Comparison of ENCODE assay signal across 21 cellular contexts in genomic region chr13:114202581-114202980, GRCh38. TPM values are rescaled to one million over a fixed set of nuclear protein-coding genes. Genes with fewer than 3 reads are reported as not detected.
A peak's percentile ranks its signal among the peaks of the same experiment; 100 is the strongest.
DNase-seq lines count a peak whose midpoint lies in the region; ATAC-seq, FAIRE-seq and TF ChIP-seq lines count a peak whose summit lies in the region.
"Had no signal": no experiment of that assay in that cellular context is flagged by ENCODE, and none has a peak within 500 bp of the region (broad histone marks: within the 10 kb centered on the region; RNA-seq: fewer than 3 reads in every experiment).

No MANE protein-coding gene starts in this region.

- H4K20me1 ChIP-seq in GM23338 (replicated peaks; ENCODE audit: insufficient read depth) = no peaks in the 10 kb centered on the region

- TF ChIP-seq POLR2A in GM12892 (IDR thresholded peaks at IDR 0.05; ENCODE audit: low read depth, low read length) = no peak

- no peak for ATAC-seq in activated T-cell treated with anti-CD3 and anti-CD28 coated beads, Interleukin-2, amount 50 U/mL, for 72 hours (replicated peaks in 1 of 2)
- no peak for ATAC-seq in GM23338
- ATAC-seq in memory B cell (ENCODE audit: low read depth) = no peak
- ATAC-seq in GM21367 (IDR thresholded peaks at IDR 0.05; ENCODE audit: unreplicated experiment) = no peak
- ATAC-seq: HCT116, K562 had no signal

- H3F3A ChIP-seq in GM23338 (replicated peaks; ENCODE audit: low read depth) = 0 out of 2 replicates have a peak, but pooled peaks cover 8% of the 10 kb centered on the region

- H2AFZ ChIP-seq in GM23338 = peak overlapping the region; percentile 28; the same call in 1 of the 2 replicates

- H3K4me2 ChIP-seq in GM23338 = no peak overlapping the region

- H3K27ac Mint-ChIP-seq in activated T-cell treated with anti-CD3 and anti-CD28 coated beads, Interleukin-2, amount 50 U/mL, for 72 hours = peak overlapping the region; percentile 9
- H3K27ac Mint-ChIP-seq in GM23338 = no peak overlapping the region
- H3K27ac Mint-ChIP-seq in memory B cell = peak overlapping the region; percentile 36

- H3K4me3 Mint-ChIP-seq in activated T-cell treated with anti-CD3 and anti-CD28 coated beads, Interleukin-2, amount 50 U/mL, for 72 hours = no peak overlapping the region
- no peak overlapping the region for H3K4me3 Mint-ChIP-seq in GM23338
- H3K4me3 Mint-ChIP-seq in memory B cell = no peak overlapping the region

- 0 out of 2 replicates have a peak, but pooled peaks cover 5% of the 10 kb centered on the region for H3K9me2 ChIP-seq in GM23338 (ENCODE audit: insufficient read depth)

- peaks cover 3% of the 10 kb centered on the region in 2 donors for H3K9me3 Mint-ChIP-seq in activated T-cell treated with anti-CD3 and anti-CD28 coated beads, Interleukin-2, amount 50 U/mL, for 72 hours
- H3K9me3 Mint-ChIP-seq in GM23338 (peaks cover 19% of the 10 kb centered on the region), memory B cell (no peaks in the 10 kb centered on the region)
- H3K9me3 Mint-ChIP-seq: CD4-positive, alpha-beta memory T cell had no signal

- H3K36me3 ChIP-seq in GM23338 (ENCODE audit: insufficient read depth) = no peaks in the 10 kb centered on the region
- H3K36me3 ChIP-seq: BE2C had no signal

- no peak for TF ChIP-seq CTCF in GM23338 (conservative IDR thresholded peaks at IDR 0.05; ENCODE audit: low read depth in 2 of 2)

- DNase-seq in activated T-cell treated with anti-CD3 and anti-CD28 coated beads, Interleukin-2, amount 50 U/mL, for 72 hours = no peak
- DNase-seq in activated T-cell treated with anti-CD3 and anti-CD28 coated beads, Interleukin-2, amount 50 U/mL, for 48 hours = no peak
- DNase-seq in GM23338 (ENCODE audit: low spot score) (no peak), memory B cell (ENCODE audit: low spot score in 2 of 2) (no peak), epidermal melanocyte (ENCODE audit: insufficient read length, low spot score) (no peak), GM12892 (ENCODE audit: insufficient read length) (no peak)
- DNase-seq: BE2C; C1 segment of cervical spinal cord; CD4-positive, alpha-beta memory T cell; DMS153; DMS79; GF-D8; GOT3; H7; IMR-90 had no signal

- no peaks in the 10 kb centered on the region for H3K27me3 Mint-ChIP-seq in activated T-cell treated with anti-CD3 and anti-CD28 coated beads, Interleukin-2, amount 50 U/mL, for 72 hours (ENCODE audit: low read depth)
- H3K27me3 Mint-ChIP-seq in GM23338 (ENCODE audit: insufficient read depth, low read depth, poor library complexity) (peaks cover 14% of the 10 kb centered on the region), memory B cell (peaks cover 1% of the 10 kb centered on the region)
- H3K27me3 Mint-ChIP-seq: CD4-positive, alpha-beta memory T cell had no signal

- H3K27me3 ChIP-seq in GM23338 (ENCODE audit: insufficient read depth) = peaks cover 17% of the 10 kb centered on the region
- H3K27me3 ChIP-seq: BE2C had no signal

- H3K27ac ChIP-seq in GM23338 (ENCODE audit: low read depth) = no peak overlapping the region

- H3K4me1 Mint-ChIP-seq in activated T-cell treated with anti-CD3 and anti-CD28 coated beads, Interleukin-2, amount 50 U/mL, for 72 hours (ENCODE audit: low read depth) = peaks cover 32% of the 10 kb centered on the region
- H3K4me1 Mint-ChIP-seq in GM23338 (peaks cover 12% of the 10 kb centered on the region), memory B cell (peaks cover 3% of the 10 kb centered on the region)

- FAIRE-seq in GM12892 (lab: Jason Lieb, UNC) = no peak
- FAIRE-seq: GM19239, HTR-8/SVneo, K562 had no signal

- no peaks in the 10 kb centered on the region for H3K79me2 ChIP-seq in GM23338 (replicated peaks; ENCODE audit: insufficient read depth)

- H3K4me1 ChIP-seq in GM23338 (ENCODE audit: insufficient read depth) = peaks cover 15% of the 10 kb centered on the region
- H3K4me1 ChIP-seq: BE2C had no signal

- H3K4me3 ChIP-seq in GM23338 = no peak overlapping the region
- H3K4me3 ChIP-seq: K562 had no signal

- H3K36me3 Mint-ChIP-seq in activated T-cell treated with anti-CD3 and anti-CD28 coated beads, Interleukin-2, amount 50 U/mL, for 72 hours (ENCODE audit: insufficient read depth in 2 of 2) = peaks cover 1 to 2% of the 10 kb centered on the region in 2 donors
- H3K36me3 Mint-ChIP-seq in GM23338 (ENCODE audit: low read depth) (peaks cover 10% of the 10 kb centered on the region; the same call in 2 of the 3 replicates), memory B cell (no peaks in the 10 kb centered on the region)
- H3K36me3 Mint-ChIP-seq: CD4-positive, alpha-beta memory T cell had no signal

TF ChIP-seq in GM23338, 12 proteins besides CTCF, POLR2A, EP300 and RAD21 (continues in another document):
- TF ChIP-seq EZH2 (IDR thresholded peaks at IDR 0.05; ENCODE audit: low read depth, unreplicated experiment) (no peak), JUNB (IDR thresholded peaks at IDR 0.05; ENCODE audit: unreplicated experiment) (no peak), POLR2AphosphoS5 (IDR thresholded peaks at IDR 0.05; ENCODE audit: low read depth) (no peak), ZNF331 (CRISPR knock-in tag; IDR thresholded peaks at IDR 0.05; ENCODE audit: low read depth) (no peak), REST (IDR thresholded peaks at IDR 0.05; ENCODE audit: unreplicated experiment) (no peak)
- TF ChIP-seq, protein P1, sequence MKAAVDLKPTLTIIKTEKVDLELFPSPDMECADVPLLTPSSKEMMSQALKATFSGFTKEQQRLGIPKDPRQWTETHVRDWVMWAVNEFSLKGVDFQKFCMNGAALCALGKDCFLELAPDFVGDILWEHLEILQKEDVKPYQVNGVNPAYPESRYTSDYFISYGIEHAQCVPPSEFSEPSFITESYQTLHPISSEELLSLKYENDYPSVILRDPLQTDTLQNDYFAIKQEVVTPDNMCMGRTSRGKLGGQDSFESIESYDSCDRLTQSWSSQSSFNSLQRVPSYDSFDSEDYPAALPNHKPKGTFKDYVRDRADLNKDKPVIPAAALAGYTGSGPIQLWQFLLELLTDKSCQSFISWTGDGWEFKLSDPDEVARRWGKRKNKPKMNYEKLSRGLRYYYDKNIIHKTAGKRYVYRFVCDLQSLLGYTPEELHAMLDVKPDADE (IDR thresholded peaks at IDR 0.05) = no peak

RNA-seq across cellular contexts. Expression of gene CFAP97D2, which starts 23.5 kb away (rescaled TPM):
- 1 to 10 TPM in 1 of 2 donors, under 1 TPM in 1; 0.36 to 1.1 TPM for total RNA-seq in activated T-cell treated with anti-CD3 and anti-CD28 coated beads, Interleukin-2, amount 50 U/mL, for 72 hours
- not detected in 2 replicates for total RNA-seq in GM23338 (2014; rRNA removed; shearing (Covaris generic))
- polyA plus RNA-seq in GM23338 (2016; fragmentation: Nextera tagmentation; extraction: Ambion mirVana) = not detected in 2 replicates
- polyA plus RNA-seq in GM12892 (2012; ENCODE audit: missing spikeins) = not detected
- total RNA-seq: A172; CD4-positive, alpha-beta memory T cell; H7; IMR-90; K562 had no signal
- polyA plus RNA-seq: CD4-positive, alpha-beta memory T cell; IMR-90; K562 had no signal

RNA-seq across cellular contexts. Expression of gene CDC16, which starts 32.1 kb away (rescaled TPM):
- total RNA-seq in activated T-cell treated with anti-CD3 and anti-CD28 coated beads, Interleukin-2, amount 50 U/mL, for 72 hours = 10 to 100 TPM; 75.1 to 99.4 TPM
- 84.2 and 86.1 TPM in 2 replicates for total RNA-seq in GM23338 (2014; rRNA removed; shearing (Covaris generic))
- 91.3 and 95.9 TPM in 2 replicates for polyA plus RNA-seq in GM23338 (2016; fragmentation: Nextera tagmentation; extraction: Ambion mirVana)
- 51.9 TPM for polyA plus RNA-seq in GM12892 (2012; ENCODE audit: missing spikeins)
